In genomic region chr6:75317503-75318206, GRCh38 we compare ENCODE assay signal across 1 cellular context.
TF ChIP-seq lines count a peak whose summit lies in the region.

No MANE protein-coding gene starts in this region.

TF ChIP-seq in endothelial cell of umbilical vein, 7 proteins besides CTCF, POLR2A, EP300 and RAD21:
- no peak for TF ChIP-seq POLR2AphosphoS5 (IDR thresholded peaks at IDR 0.05; ENCODE audit: insufficient read depth, low read depth, low read length)
- TF ChIP-seq JUN (IDR thresholded peaks at IDR 0.05; ENCODE audit: borderline replicate concordance, insufficient read depth, insufficient read length, low read depth), result no peak
- no peak for TF ChIP-seq MYC (IDR thresholded peaks at IDR 0.05; ENCODE audit: low read depth, low read length)
- TF ChIP-seq EZH2 (IDR thresholded peaks at IDR 0.05; ENCODE audit: borderline replicate concordance, low read depth, low read length, severe bottlenecking), result no peak
- TF ChIP-seq MAX (IDR thresholded peaks at IDR 0.05; ENCODE audit: insufficient read depth, insufficient read length), result no peak
- TF ChIP-seq FOS (IDR thresholded peaks at IDR 0.05; ENCODE audit: borderline replicate concordance, insufficient read depth, low read length), result no peak
- no peak for TF ChIP-seq GATA2 (IDR thresholded peaks at IDR 0.05; ENCODE audit: insufficient read depth, insufficient read length, low read depth, low read length)
